18 cellular contexts compared by ENCODE assay signal in genomic region chr4:121073672-121074386, GRCh38. TPM values are rescaled to one million over a fixed set of nuclear protein-coding genes. Genes with fewer than 3 reads are reported as not detected.
A peak's percentile ranks its signal among the peaks of the same experiment; 100 is the strongest.
DNase-seq lines count a peak whose midpoint lies in the region; ATAC-seq and TF ChIP-seq lines count a peak whose summit lies in the region.
"Had no signal": no experiment of that assay in that cellular context is flagged by ENCODE, and none has a peak within 500 bp of the region (broad histone marks: within the 10 kb centered on the region; RNA-seq: fewer than 3 reads in every experiment).

No MANE protein-coding gene starts in this region.

- no peak for TF ChIP-seq POLR2A in sigmoid colon (IDR thresholded peaks at IDR 0.05)

- H3K27me3 ChIP-seq in MM.1S (replicated peaks; ENCODE audit: insufficient read depth, low read length) = no peaks in the 10 kb centered on the region
- H3K27me3 ChIP-seq in neuron (ENCODE audit: insufficient read depth, low read length) = no peaks in the 10 kb centered on the region
- no peaks in the 10 kb centered on the region for H3K27me3 ChIP-seq in sigmoid colon
- H3K27me3 ChIP-seq in psoas muscle (ENCODE audit: insufficient read depth in 3 of 3, low read length in 2 of 3) = peaks cover 0 to 35% (median 4%) of the 10 kb centered on the region in 3 donors

- peak overlapping the region; percentile 21; the same call in 1 of the 2 replicates for H3K9ac ChIP-seq in MM.1S (ENCODE audit: low read length)

- no peaks in the 10 kb centered on the region for H4K20me1 ChIP-seq in MM.1S (ENCODE audit: insufficient read depth, low read length)

- H3K27ac Mint-ChIP-seq in Calu3 (ENCODE audit: unreplicated experiment) (no peak overlapping the region), immature natural killer cell (no peak overlapping the region)
- H3K27ac Mint-ChIP-seq: activated T-cell treated with anti-CD3 and anti-CD28 coated beads, Interleukin-2, amount 50 U/mL, for 24 hours had no signal

- H3K36me3 Mint-ChIP-seq in Calu3 (ENCODE audit: insufficient read depth, unreplicated experiment) (peaks cover 31% of the 10 kb centered on the region), immature natural killer cell (no peaks in the 10 kb centered on the region)

- peaks cover 2% of the 10 kb centered on the region for H3K9me3 Mint-ChIP-seq in Calu3 (ENCODE audit: low read depth, unreplicated experiment)
- H3K9me3 Mint-ChIP-seq in immature natural killer cell = no peaks in the 10 kb centered on the region
- H3K9me3 Mint-ChIP-seq: activated T-cell treated with anti-CD3 and anti-CD28 coated beads, Interleukin-2, amount 50 U/mL, for 24 hours had no signal

- H3K4me3 ChIP-seq in MM.1S (ENCODE audit: low read length) = peak overlapping the region; percentile 94; the same call in 1 of the 2 replicates
- H3K4me3 ChIP-seq in neuron (ENCODE audit: low read length) = peak overlapping the region; percentile 85
- no peak overlapping the region for H3K4me3 ChIP-seq in sigmoid colon
- H3K4me3 ChIP-seq in psoas muscle = no peak overlapping the region

- H3K9me3 ChIP-seq in MM.1S (replicated peaks; ENCODE audit: insufficient read depth, low read length) (no peaks in the 10 kb centered on the region), neuron (ENCODE audit: low read length) (no peaks in the 10 kb centered on the region), sigmoid colon (no peaks in the 10 kb centered on the region), psoas muscle (no peaks in the 10 kb centered on the region)

- H3K4me1 Mint-ChIP-seq in Calu3 (ENCODE audit: low read depth, unreplicated experiment) (peaks cover 24% of the 10 kb centered on the region), immature natural killer cell (peaks cover 24 to 38% of the 10 kb centered on the region in 2 donors)

- H3K36me3 ChIP-seq in MM.1S (replicated peaks; ENCODE audit: insufficient read depth, low read length) (no peaks in the 10 kb centered on the region), neuron (ENCODE audit: insufficient read depth, low read length) (no peaks in the 10 kb centered on the region), sigmoid colon (no peaks in the 10 kb centered on the region), psoas muscle (ENCODE audit: insufficient read depth in 1 of 2, low read depth in 1 of 2) (no peaks in the 10 kb centered on the region)

- intact Hi-C loops in Calu3 (cut with micrococcal nuclease; ENCODE audit: unreplicated experiment) = no loop called here
- intact Hi-C loops in sigmoid colon (cut with DNase I) = loop anchor here (5.0 kb wide), 1 partner anchor 152 kb away; the partner anchor contains the start of gene PRDM5
- intact Hi-C loops in psoas muscle (cut with DNase I) = loop anchor here in 1 of 2 donors (10.0 kb wide), 2 partner anchors 149 to 1179 kb away; partner anchors contain the start of gene PRDM5

- peak overlapping the region; percentile 96 for H3K4me2 ChIP-seq in MM.1S (ENCODE audit: low read depth, low read length)

- no peak for TF ChIP-seq EP300 in sigmoid colon (IDR thresholded peaks at IDR 0.05)

- H3K27me3 Mint-ChIP-seq in Calu3 (ENCODE audit: unreplicated experiment) (no peaks in the 10 kb centered on the region), immature natural killer cell (ENCODE audit: low read depth in 3 of 3) (peaks cover 12 to 50% (median 25%) of the 10 kb centered on the region in 3 donors)

- 18 to 52% methylated on average over 5 of the region's 5 CpGs for WGBS in sigmoid colon, 2 donors
- 76 to 84% (median 78%) methylated on average over 5 of the region's 5 CpGs for WGBS in psoas muscle, 3 donors

- peak; percentile 6 for DNase-seq in Calu3
- peak; percentile 36 for DNase-seq in MM.1S
- DNase-seq in immature natural killer cell = no peak
- no peak for DNase-seq in ureter (ENCODE audit: low spot score)
- no peak for DNase-seq in sigmoid colon
- no peak for DNase-seq in psoas muscle
- DNase-seq: activated CD4-positive, alpha-beta T cell treated with anti-CD3 and anti-CD28 coated beads for 4 hours; activated T-cell treated with anti-CD3 and anti-CD28 coated beads, Interleukin-2, amount 50 U/mL, for 24 hours; AML-193; DMS79 treated with DMSO at 0.1 percent for 48 hours; foreskin keratinocyte; NCI-H1694 treated with DMSO at 0.1 percent for 48 hours; stimulated activated CD4-positive, alpha-beta T cell treated with anti-CD3 and anti-CD28 coated beads, Interleukin-15, amount 100 ng/mL, for 24 hours had no signal

- H3K27ac ChIP-seq in MM.1S (ENCODE audit: low read length) (peak overlapping the region; percentile 25; the same call in 1 of the 2 replicates), sigmoid colon (no peak overlapping the region), psoas muscle (no peak overlapping the region)
- H3K27ac ChIP-seq: foreskin keratinocyte had no signal

- H3K9me2 ChIP-seq in MM.1S (replicated peaks; ENCODE audit: insufficient read depth, low read length) = no peaks in the 10 kb centered on the region

- no TSS peak for BruUV-seq in Calu3 (replicated peaks; lab: Mats Ljungman, UMichigan)

- H3K4me3 Mint-ChIP-seq in Calu3 (ENCODE audit: low read depth, unreplicated experiment) (no peak overlapping the region), immature natural killer cell (peak overlapping the region in 3 of 5 donors; percentile 1 to 18 (median 5))

- CTCF ChIA-PET in Calu3 (lab: Charles Lee) = no interaction called here

- peaks cover 33% of the 10 kb centered on the region for H3K79me2 ChIP-seq in MM.1S (ENCODE audit: low read length)

- ATAC-seq in psoas muscle (no peak), GM19452 (IDR thresholded peaks at IDR 0.05; ENCODE audit: unreplicated experiment) (no peak)
- ATAC-seq: foreskin keratinocyte had no signal

- H3F3A ChIP-seq in MM.1S (ENCODE audit: insufficient read depth, low read length) = peaks cover 44% of the 10 kb centered on the region

- TF ChIP-seq CTCF in Calu3 (IDR thresholded peaks at IDR 0.05; ENCODE audit: unreplicated experiment) = no peak
- no peak; the same call in 1 of the 2 replicates for TF ChIP-seq CTCF in MM.1S (IDR thresholded peaks at IDR 0.05; ENCODE audit: low read length)
- TF ChIP-seq CTCF in sigmoid colon (IDR thresholded peaks at IDR 0.05) = no peak
- no peak for TF ChIP-seq CTCF in psoas muscle (IDR thresholded peaks at IDR 0.05)

- H2AFZ ChIP-seq in MM.1S (ENCODE audit: low read length) (no peak overlapping the region), neuron (ENCODE audit: low read depth, low read length) (no peak overlapping the region)

- H3K4me1 ChIP-seq in MM.1S (ENCODE audit: low read length) (peaks cover 13% of the 10 kb centered on the region; the same call in 1 of the 2 replicates), neuron (ENCODE audit: insufficient read depth, low read length) (peaks cover 22% of the 10 kb centered on the region), sigmoid colon (peaks cover 0 to 21% (median 16%) of the 10 kb centered on the region in 4 donors), psoas muscle (peaks cover 7% of the 10 kb centered on the region)
- H3K4me1 ChIP-seq: foreskin keratinocyte had no signal

RNA-seq across cellular contexts. Expression of gene NDNF, which starts 1.5 kb away (rescaled TPM):
- total RNA-seq in Calu3 (2022) (0.29 and 0.66 TPM in 2 replicates), ureter (26.3 TPM), sigmoid colon (10 to 100 TPM in 1 of 4 donors, 1 to 10 TPM in 3; 3.8 to 11.1 (median 7.4) TPM), psoas muscle (1 to 10 TPM; 2.1 to 7.6 (median 5.5) TPM)
- polyA plus RNA-seq in immature natural killer cell (not detected), sigmoid colon (1 to 10 TPM; 1.2 to 1.6 (median 1.5) TPM), psoas muscle (1 to 10 TPM; 2.5 to 3.4 (median 3.0) TPM)
- total RNA-seq: endothelial cell of umbilical vein, foreskin keratinocyte, MCF 10A, OCI-LY7 had no signal
- polyA plus RNA-seq: endothelial cell of umbilical vein, foreskin keratinocyte had no signal

Comparison
In these comparisons a context has a peak if more than half of its experiments do, and no peak if none do; other contexts are left out.
1. DNase-seq: peak in Calu3 (single experiment) and MM.1S (single experiment); none in immature natural killer cell (0 of 3), ureter (single experiment), sigmoid colon (single experiment) and psoas muscle (0 of 2).
2. H3K4me3 ChIP-seq: peak in MM.1S (single experiment) and neuron (single experiment); none in sigmoid colon (0 of 4) and psoas muscle (single experiment).